ENCODE assay signal across 8 cellular contexts in the genomic region with DNA sequence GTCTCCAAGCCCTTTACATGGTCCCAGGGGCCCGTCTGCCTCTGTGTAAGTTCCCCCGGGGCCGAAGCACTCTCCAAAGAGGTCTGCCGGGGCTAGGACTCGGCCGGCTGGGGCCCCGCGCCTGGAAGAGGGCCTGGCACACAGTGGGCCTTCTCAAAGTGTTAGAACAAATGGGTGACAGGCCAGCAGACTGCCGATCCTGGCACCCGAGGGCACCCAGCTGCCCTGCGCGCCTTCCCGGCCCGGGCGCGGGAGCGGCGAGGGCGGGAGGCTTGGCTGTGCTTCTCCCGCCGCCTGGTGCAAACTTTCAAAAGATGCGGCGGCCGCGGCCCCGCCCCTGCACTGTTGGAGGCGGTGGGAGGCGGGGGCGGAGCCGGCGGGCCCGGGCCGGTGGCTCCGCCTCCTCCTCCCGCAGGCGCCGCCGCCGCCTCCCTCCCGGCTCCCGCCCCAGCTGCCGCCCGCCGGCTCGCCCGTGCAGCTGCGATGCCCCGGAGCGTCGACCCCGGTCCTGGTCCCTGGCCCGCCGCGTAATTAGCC. TPM values are rescaled to one million over a fixed set of nuclear protein-coding genes. Genes with fewer than 3 reads are reported as not detected.
A peak's percentile ranks its signal among the peaks of the same experiment; 100 is the strongest.
DNase-seq lines count a peak whose midpoint lies in the region; ATAC-seq and TF ChIP-seq lines count a peak whose summit lies in the region.

A gene with protein sequence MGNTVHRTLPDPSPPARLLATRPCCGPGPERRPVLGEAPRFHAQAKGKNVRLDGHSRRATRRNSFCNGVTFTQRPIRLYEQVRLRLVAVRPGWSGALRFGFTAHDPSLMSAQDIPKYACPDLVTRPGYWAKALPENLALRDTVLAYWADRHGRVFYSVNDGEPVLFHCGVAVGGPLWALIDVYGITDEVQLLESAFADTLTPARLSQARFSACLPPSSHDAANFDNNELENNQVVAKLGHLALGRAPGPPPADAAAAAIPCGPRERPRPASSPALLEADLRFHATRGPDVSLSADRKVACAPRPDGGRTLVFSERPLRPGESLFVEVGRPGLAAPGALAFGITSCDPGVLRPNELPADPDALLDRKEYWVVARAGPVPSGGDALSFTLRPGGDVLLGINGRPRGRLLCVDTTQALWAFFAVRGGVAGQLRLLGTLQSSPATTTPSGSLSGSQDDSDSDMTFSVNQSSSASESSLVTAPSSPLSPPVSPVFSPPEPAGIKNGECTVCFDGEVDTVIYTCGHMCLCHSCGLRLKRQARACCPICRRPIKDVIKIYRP (plus strand): TSS at position 442 of the 537 bp plus-strand sequence. CDS start 144 bp downstream, outside the sequence.

- CTCF ChIA-PET in Caco-2 (lab: Charles Lee) = interaction anchor here (0.5 to 1.2 kb wide), 2 partner anchors 19 to 144 kb away, joined by 4 to 7 read pairs; no protein-coding TSS in a partner anchor
- CTCF ChIA-PET in WTC11 (lab: Charles Lee) = interaction anchor here (0.9 to 1.9 kb wide), 5 partner anchors 12 to 189 kb away, joined by 3 to 7 read pairs (median 4); no protein-coding TSS in a partner anchor

- H3K4me1 ChIP-seq in Caco-2 = peaks cover 6% of the 10 kb centered on the region; the same call in 1 of the 2 replicates

- H3K4me1 Mint-ChIP-seq in Caco-2 (ENCODE audit: low read depth, unreplicated experiment) = no peaks in the 10 kb centered on the region
- H3K4me1 Mint-ChIP-seq in WTC11 = peaks cover 64% of the 10 kb centered on the region
- H3K4me1 Mint-ChIP-seq in dendritic cell treated with granulocyte-macrophage colony-stimulating factor and Interleukin-4, amounts not matched to agents 40 ng/mL and 50 ng/mL, for 4 days (ENCODE audit: low read depth) = peaks cover 40% of the 10 kb centered on the region

- H3K27ac Mint-ChIP-seq in Caco-2 (ENCODE audit: unreplicated experiment) (no peak within 1 kb of the TSS), WTC11 (no peak within 1 kb of the TSS)
- H3K27ac Mint-ChIP-seq in dendritic cell treated with granulocyte-macrophage colony-stimulating factor and Interleukin-4, amounts not matched to agents 40 ng/mL and 50 ng/mL, for 4 days = no peak within 1 kb of the TSS

- peak; percentile 77 to 86 for DNase-seq in Caco-2
- DNase-seq in H4 (ENCODE audit: low spot score) = peak; percentile 38
- DNase-seq in NCI-H2029 treated with DMSO at 0.1 percent for 48 hours (lab: John Stamatoyannopoulos, UW) = peak; percentile 14
- DNase-seq in WTC11 (ENCODE audit: low spot score) = peak; percentile 80
- peak; percentile 92 for DNase-seq in left kidney (ENCODE audit: low read depth, low spot score)
- peak; percentile 32 for DNase-seq in stimulated activated CD4-positive, alpha-beta T cell treated with anti-CD3 and anti-CD28 coated beads, Interleukin-1b, Interleukin-23, amount 100 ng/mL, for 48 hours

- H3K4me3 Mint-ChIP-seq in Caco-2 (ENCODE audit: unreplicated experiment) (peak within 1 kb of the TSS; percentile 61), WTC11 (peak within 1 kb of the TSS; percentile 66)
- H3K4me3 Mint-ChIP-seq in dendritic cell treated with granulocyte-macrophage colony-stimulating factor and Interleukin-4, amounts not matched to agents 40 ng/mL and 50 ng/mL, for 4 days = peak within 1 kb of the TSS; percentile 62

- POLR2A ChIA-PET in Caco-2 (lab: Charles Lee) (no interaction called here), WTC11 (lab: Charles Lee) (no interaction called here)

- peaks cover 4% of the 10 kb centered on the region for H3K27me3 Mint-ChIP-seq in Caco-2 (ENCODE audit: insufficient read depth, unreplicated experiment)
- peaks cover 40% of the 10 kb centered on the region for H3K27me3 Mint-ChIP-seq in WTC11 (ENCODE audit: low read depth)
- H3K27me3 Mint-ChIP-seq in dendritic cell treated with granulocyte-macrophage colony-stimulating factor and Interleukin-4, amounts not matched to agents 40 ng/mL and 50 ng/mL, for 4 days = peaks cover 41% of the 10 kb centered on the region

- intact Hi-C loops in Caco-2 (cut with micrococcal nuclease; ENCODE audit: unreplicated experiment) = loop anchor here (1.0 to 5.0 kb wide), 3 partner anchors 19 to 164 kb away; no protein-coding TSS in a partner anchor
- intact Hi-C loops in dendritic cell treated with granulocyte-macrophage colony-stimulating factor and Interleukin-4, amounts not matched to agents 40 ng/mL and 50 ng/mL, for 4 days (cut with micrococcal nuclease) = no loop called here

- H3K9me3 ChIP-seq in Caco-2 = no peaks in the 10 kb centered on the region

- ATAC-seq in WTC11 = peak; percentile 81
- no peak for ATAC-seq in HG03439 (IDR thresholded peaks at IDR 0.05; ENCODE audit: unreplicated experiment)

- TSS peak; percentile 86 for BruUV-seq in Caco-2 (replicated peaks; lab: Mats Ljungman, UMichigan)

- no peaks in the 10 kb centered on the region for H3K36me3 Mint-ChIP-seq in Caco-2 (ENCODE audit: insufficient read depth, unreplicated experiment)
- H3K36me3 Mint-ChIP-seq in WTC11 = no peaks in the 10 kb centered on the region
- no peaks in the 10 kb centered on the region for H3K36me3 Mint-ChIP-seq in dendritic cell treated with granulocyte-macrophage colony-stimulating factor and Interleukin-4, amounts not matched to agents 40 ng/mL and 50 ng/mL, for 4 days (ENCODE audit: low read depth)

- no peaks in the 10 kb centered on the region for H3K36me3 ChIP-seq in Caco-2 (ENCODE audit: control insufficient read depth, insufficient read depth, low read length)

- no peak for TF ChIP-seq CTCF in Caco-2 (IDR thresholded peaks at IDR 0.05; ENCODE audit: insufficient read depth in 1 of 2, low read depth in 1 of 2, low read length in 1 of 2, severe bottlenecking in 1 of 2, unreplicated experiment in 1 of 2)
- TF ChIP-seq CTCF in WTC11 (IDR thresholded peaks at IDR 0.05) = no peak

- no peaks in the 10 kb centered on the region for H3K27me3 ChIP-seq in Caco-2 (replicated peaks; ENCODE audit: control insufficient read depth, insufficient read depth, low read length)

- no peaks in the 10 kb centered on the region for H3K9me3 Mint-ChIP-seq in Caco-2 (ENCODE audit: unreplicated experiment)
- no peaks in the 10 kb centered on the region for H3K9me3 Mint-ChIP-seq in WTC11
- H3K9me3 Mint-ChIP-seq in dendritic cell treated with granulocyte-macrophage colony-stimulating factor and Interleukin-4, amounts not matched to agents 40 ng/mL and 50 ng/mL, for 4 days = no peaks in the 10 kb centered on the region

- H3K4me3 ChIP-seq in Caco-2 (ENCODE audit: low read depth, low read length) = peak within 1 kb of the TSS; percentile 59

TF ChIP-seq in WTC11, 78 proteins besides CTCF, POLR2A, EP300 and RAD21:
- 0 out of 2 replicates have a peak, but pooled peaks have one; percentile 36 for TF ChIP-seq E2F5 (CRISPR knock-in tag; IDR thresholded peaks at IDR 0.05)
- TF ChIP-seq ZBTB21 (CRISPR knock-in tag; IDR thresholded peaks at IDR 0.05; ENCODE audit: borderline replicate concordance) = 0 out of 2 replicates have a peak, but pooled peaks have one; percentile 28
- TF ChIP-seq, protein P1, sequence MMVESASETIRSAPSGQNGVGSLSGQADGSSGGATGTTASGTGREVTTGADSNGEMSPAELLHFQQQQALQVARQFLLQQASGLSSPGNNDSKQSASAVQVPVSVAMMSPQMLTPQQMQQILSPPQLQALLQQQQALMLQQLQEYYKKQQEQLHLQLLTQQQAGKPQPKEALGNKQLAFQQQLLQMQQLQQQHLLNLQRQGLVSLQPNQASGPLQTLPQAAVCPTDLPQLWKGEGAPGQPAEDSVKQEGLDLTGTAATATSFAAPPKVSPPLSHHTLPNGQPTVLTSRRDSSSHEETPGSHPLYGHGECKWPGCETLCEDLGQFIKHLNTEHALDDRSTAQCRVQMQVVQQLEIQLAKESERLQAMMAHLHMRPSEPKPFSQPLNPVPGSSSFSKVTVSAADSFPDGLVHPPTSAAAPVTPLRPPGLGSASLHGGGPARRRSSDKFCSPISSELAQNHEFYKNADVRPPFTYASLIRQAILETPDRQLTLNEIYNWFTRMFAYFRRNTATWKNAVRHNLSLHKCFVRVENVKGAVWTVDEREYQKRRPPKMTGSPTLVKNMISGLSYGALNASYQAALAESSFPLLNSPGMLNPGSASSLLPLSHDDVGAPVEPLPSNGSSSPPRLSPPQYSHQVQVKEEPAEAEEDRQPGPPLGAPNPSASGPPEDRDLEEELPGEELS (CRISPR knock-in tag; IDR thresholded peaks at IDR 0.05) = peak; percentile 27; the same call in 1 of the 2 replicates
- TF ChIP-seq RELA (CRISPR knock-in tag; IDR thresholded peaks at IDR 0.05; ENCODE audit: borderline replicate concordance) = no peak
- 0 out of 2 replicates have a peak, but pooled peaks have one; percentile 38 for TF ChIP-seq ETV6 (CRISPR knock-in tag; IDR thresholded peaks at IDR 0.05)
- 0 out of 2 replicates have a peak, but pooled peaks have one; percentile 59 for TF ChIP-seq SP1 (CRISPR knock-in tag; conservative IDR thresholded peaks at IDR 0.05)
- TF ChIP-seq TP53 (CRISPR knock-in tag; IDR thresholded peaks at IDR 0.05) = peak; percentile 6; the same call in 1 of the 2 replicates
- TF ChIP-seq MYBL2 (CRISPR knock-in tag; IDR thresholded peaks at IDR 0.05) = peak; percentile 46; the same call in 1 of the 2 replicates
- TF ChIP-seq SOX15 (CRISPR knock-in tag; IDR thresholded peaks at IDR 0.05) = no peak

RNA-seq across cellular contexts. Expression of the gene that starts here (rescaled TPM):
- total RNA-seq in Caco-2 (2022) (6.0 and 7.6 TPM in 2 replicates), WTC11 (2021) (6.1 to 9.8 TPM (median 6.6 TPM) in 3 replicates)
- 1.6 and 2.2 TPM in 2 replicates for total RNA-seq in H4 (2014; rRNA removed; shearing (Covaris generic))

Comparison
In these comparisons a context has a peak if more than half of its experiments do, and no peak if none do; other contexts are left out.
1. DNase-seq: peak in every context shown above with its lines; median percentile 92 in left kidney; 82 in Caco-2; 80 in WTC11; 38 in H4; 32 in stimulated activated CD4-positive, alpha-beta T cell treated with anti-CD3 and anti-CD28 coated beads, Interleukin-1b, Interleukin-23, amount 100 ng/mL, for 48 hours; 14 in NCI-H2029 treated with DMSO at 0.1 percent for 48 hours.